In the genomic region with DNA sequence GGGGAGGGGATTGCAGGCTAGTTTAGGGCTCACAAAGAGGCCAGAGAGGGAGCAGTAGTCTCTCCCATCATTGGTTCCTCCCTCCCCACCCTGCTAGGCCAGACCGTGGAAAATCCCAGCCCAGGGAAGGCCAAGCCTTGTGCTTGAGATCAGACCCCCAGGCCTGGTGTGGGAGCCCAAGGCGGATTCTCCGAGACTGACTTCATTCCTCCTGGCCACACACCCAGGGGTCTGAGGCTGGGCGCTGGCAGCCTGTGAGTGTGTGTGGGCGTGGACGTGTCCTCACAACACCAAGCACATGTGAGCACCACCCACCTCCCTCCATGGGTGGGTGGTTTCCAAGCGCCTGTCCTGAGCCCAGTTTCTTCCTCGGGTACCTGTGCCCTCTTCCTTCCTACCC, we compare ENCODE assay signal across 15 cellular contexts. TPM values are rescaled to one million over a fixed set of nuclear protein-coding genes. Genes with fewer than 3 reads are reported as not detected.
DNase-seq lines count a peak whose midpoint lies in the region; ATAC-seq and TF ChIP-seq lines count a peak whose summit lies in the region.
"Had no signal": no experiment of that assay in that cellular context is flagged by ENCODE, and none has a peak within 500 bp of the region (broad histone marks: within the 10 kb centered on the region; RNA-seq: fewer than 3 reads in every experiment).

No MANE protein-coding gene starts in this region.

- no peak for TF ChIP-seq CTCF in breast epithelium (IDR thresholded peaks at IDR 0.05)
- TF ChIP-seq CTCF in MCF 10A (IDR thresholded peaks at IDR 0.05; ENCODE audit: unreplicated experiment): no peak
- TF ChIP-seq CTCF in coronary artery (IDR thresholded peaks at IDR 0.05): no peak
- no peak for TF ChIP-seq CTCF in lower lobe of right lung (IDR thresholded peaks at IDR 0.05)
- TF ChIP-seq CTCF in tibial nerve (IDR thresholded peaks at IDR 0.05): no peak

- H3K27me3 ChIP-seq in breast epithelium (no peaks in the 10 kb centered on the region), lower lobe of right lung (ENCODE audit: low read depth) (peaks cover 27% of the 10 kb centered on the region), tibial nerve (peaks cover 0 to 18% of the 10 kb centered on the region in 2 donors)

- DNase-seq in breast epithelium (ENCODE audit: low spot score in 2 of 2) (no peak), MCF 10A (ENCODE audit: unreplicated experiment) (no peak), coronary artery (ENCODE audit: low spot score) (no peak), lower lobe of right lung (peak; percentile 44), tibial nerve (ENCODE audit: low spot score in 2 of 2) (no peak), KBM-7 (no peak), cerebellar cortex (ENCODE audit: low spot score) (no peak)
- no peak for DNase-seq in stimulated activated CD4-positive, alpha-beta T cell treated with anti-CD3 and anti-CD28 coated beads, Interleukin-12 subunit alpha, Interleukin-12 subunit beta, amount 100 ng/mL, for 4 hours
- DNase-seq: activated effector memory CD4-positive, alpha-beta T cell treated with Interleukin-2 at 50 U/mL for 16 hours; BE2C; NCI-H2029; retina had no signal

- no peaks in the 10 kb centered on the region for H3K9me3 Mint-ChIP-seq in MCF 10A (ENCODE audit: unreplicated experiment)

- peaks cover 5 to 6% of the 10 kb centered on the region in 2 donors for H3K4me1 ChIP-seq in breast epithelium
- H3K4me1 ChIP-seq in lower lobe of right lung: peaks cover 44% of the 10 kb centered on the region
- peaks cover 0 to 62% (median 9%) of the 10 kb centered on the region in 4 donors for H3K4me1 ChIP-seq in tibial nerve

- WGBS in tibial nerve, 2 donors: 22 to 35% methylated on average over 5 to 8 of the region's 8 CpGs

- no peaks in the 10 kb centered on the region for H3K9me3 ChIP-seq in breast epithelium
- H3K9me3 ChIP-seq in lower lobe of right lung: no peaks in the 10 kb centered on the region
- H3K9me3 ChIP-seq in tibial nerve: no peaks in the 10 kb centered on the region
- H3K9me3 ChIP-seq: BE2C, left lung had no signal

- H3K36me3 Mint-ChIP-seq in MCF 10A (ENCODE audit: insufficient read depth, unreplicated experiment): no peaks in the 10 kb centered on the region

- H3K4me3 Mint-ChIP-seq in MCF 10A (ENCODE audit: unreplicated experiment): no peak overlapping the region

- ATAC-seq in lower lobe of right lung: no peak
- ATAC-seq: left lung, Panc1 had no signal

- in situ Hi-C loops in KBM-7 (cut with MboI; ENCODE audit: low pct_unique_long_range_greater_than_20kb, low sequenced_read_pairs): no loop called here

- POLR2A ChIA-PET in MCF 10A (lab: Yijun Ruan, JAX): no interaction called here

- TF ChIP-seq POLR2A in breast epithelium (IDR thresholded peaks at IDR 0.05) (no peak), tibial nerve (IDR thresholded peaks at IDR 0.05) (no peak)

- CTCF ChIA-PET in MCF 10A (lab: Yijun Ruan, JAX): interaction anchor here (0.7 kb wide), 1 partner anchor 425 kb away, joined by 6 read pairs; no protein-coding TSS in a partner anchor

- H3K4me1 Mint-ChIP-seq in MCF 10A (ENCODE audit: insufficient read depth, unreplicated experiment): peaks cover 9% of the 10 kb centered on the region

- H3K27ac Mint-ChIP-seq in MCF 10A (ENCODE audit: low read depth, unreplicated experiment): no peak overlapping the region

- H3K27ac ChIP-seq in breast epithelium: peak overlapping the region; percentile 30 to 72
- peak overlapping the region; percentile 75 to 79 for H3K27ac ChIP-seq in coronary artery
- peak overlapping the region; percentile 24 for H3K27ac ChIP-seq in lower lobe of right lung
- H3K27ac ChIP-seq in tibial nerve: peak overlapping the region in 3 of 4 donors; percentile 20 to 63 (median 60)
- H3K27ac ChIP-seq: epithelial cell of prostate had no signal

- H3K36me3 ChIP-seq in breast epithelium (no peaks in the 10 kb centered on the region), lower lobe of right lung (no peaks in the 10 kb centered on the region), tibial nerve (no peaks in the 10 kb centered on the region)
- H3K36me3 ChIP-seq: BE2C, left lung had no signal

- H3K27me3 Mint-ChIP-seq in MCF 10A (ENCODE audit: insufficient read depth, unreplicated experiment): no peaks in the 10 kb centered on the region

- no peak for TF ChIP-seq EP300 in tibial nerve (IDR thresholded peaks at IDR 0.05)

- BruUV-seq in MCF 10A (replicated peaks; lab: Mats Ljungman, UMichigan): no TSS peak

- intact Hi-C loops in breast epithelium (cut with DNase I; ENCODE audit: low total_unique reads): no loop called here
- intact Hi-C loops in MCF 10A (cut with micrococcal nuclease): no loop called here
- intact Hi-C loops in lower lobe of right lung (cut with DNase I): no loop called here

- H3K4me3 ChIP-seq in breast epithelium: no peak overlapping the region
- H3K4me3 ChIP-seq in coronary artery: peak overlapping the region; percentile 85
- H3K4me3 ChIP-seq in lower lobe of right lung: no peak overlapping the region
- no peak overlapping the region for H3K4me3 ChIP-seq in tibial nerve
- H3K4me3 ChIP-seq: left lung had no signal

RNA-seq across cellular contexts. Expression of a gene that starts 4.1 kb away (rescaled TPM):
- total RNA-seq in breast epithelium: 10 to 100 TPM in 2 of 3 donors, 1 to 10 TPM in 1; 5.6 to 11.3 (median 10.8) TPM
- total RNA-seq in MCF 10A (2022): 4.7 and 4.9 TPM in 2 replicates
- 7.6 TPM for total RNA-seq in lower lobe of right lung
- 10 to 100 TPM; 21.6 to 29.1 (median 24.4) TPM for total RNA-seq in tibial nerve

RNA-seq across cellular contexts. Expression of a gene that starts 57.0 kb away (rescaled TPM):
- total RNA-seq in breast epithelium: not detected
- not detected in 2 replicates for total RNA-seq in MCF 10A (2022)
- not detected for total RNA-seq in lower lobe of right lung
- total RNA-seq in tibial nerve: not detected
- total RNA-seq: left lung had no signal

Comparison
In these comparisons a context has a peak if more than half of its experiments do, and no peak if none do; other contexts are left out.
1. H3K27ac ChIP-seq: peak in every context shown above with its lines; median percentile 77 in coronary artery; 60 in tibial nerve; 51 in breast epithelium; 24 in lower lobe of right lung.